Comparison of ENCODE assay signal across 21 cellular contexts in the genomic region with DNA sequence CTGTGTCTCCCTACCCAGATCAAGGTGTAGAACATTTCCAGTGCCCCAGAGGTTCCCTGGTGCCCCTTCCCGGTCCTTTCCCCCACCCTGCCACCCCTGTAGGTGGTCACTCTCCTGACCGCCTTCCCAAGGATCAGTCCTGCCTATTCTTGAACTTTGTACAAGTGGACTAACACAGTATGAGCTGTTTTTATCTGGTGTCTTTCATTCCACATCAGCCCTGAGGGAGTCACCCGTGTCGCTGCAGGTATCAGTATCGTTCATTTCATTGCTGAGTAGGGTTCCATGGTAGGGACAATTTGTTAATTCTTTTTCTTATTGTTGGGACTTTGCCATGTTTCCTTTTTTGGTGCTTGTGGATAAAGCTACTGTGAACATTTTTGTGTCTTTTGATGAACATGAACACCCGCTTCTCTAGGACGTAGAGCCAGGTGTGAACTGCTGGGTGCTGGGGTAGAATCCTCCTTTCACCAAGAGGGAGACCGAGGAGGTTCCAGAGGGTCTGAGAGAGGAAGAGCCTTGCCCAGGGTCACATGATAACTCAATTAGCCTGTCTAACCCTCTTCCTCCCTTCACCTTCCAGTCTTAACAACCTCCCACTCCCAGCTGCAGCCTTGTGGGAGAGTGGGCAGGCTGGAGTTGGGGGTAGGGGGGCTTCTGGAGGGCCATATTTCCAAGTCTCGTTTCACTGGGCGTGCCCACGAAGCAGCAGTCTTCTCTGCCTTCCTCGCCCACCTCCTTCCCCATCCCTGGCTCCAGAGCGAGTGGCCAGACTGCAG. TPM values are rescaled to one million over a fixed set of nuclear protein-coding genes. Genes with fewer than 3 reads are reported as not detected.
"Had no signal": no experiment of that assay in that cellular context is flagged by ENCODE, and none has a peak within 500 bp of the region (broad histone marks: within the 10 kb centered on the region; RNA-seq: fewer than 3 reads in every experiment).

No MANE protein-coding gene starts in this region.

- H3K27ac Mint-ChIP-seq: activated CD8-positive, alpha-beta memory T cell treated with anti-CD3 and anti-CD28 coated beads, Interleukin-2, amount 10 ng/mL, durations not matched to agents 7 days and 5 days; activated naive CD4-positive, alpha-beta T cell treated with anti-CD3 and anti-CD28 coated beads, Interleukin-2, amount 50 U/mL, for 24 hours; activated T-cell treated with anti-CD3 and anti-CD28 coated beads, Interleukin-2, amount 50 U/mL, for 24 hours had no signal

- H3K36me3 Mint-ChIP-seq: activated CD8-positive, alpha-beta memory T cell treated with anti-CD3 and anti-CD28 coated beads, Interleukin-2, amount 10 ng/mL, durations not matched to agents 7 days and 5 days; activated naive CD4-positive, alpha-beta T cell treated with anti-CD3 and anti-CD28 coated beads, Interleukin-2, amount 50 U/mL, for 24 hours; natural killer cell treated with Interleukin-12 subunit alpha and Interleukin-12 subunit beta and Interleukin-15 and Interleukin-18, amount 100 ng/mL, for 72 hours had no signal

- H3K27me3 ChIP-seq: cardiac muscle cell, esophagus muscularis mucosa, right atrium auricular region, upper lobe of right lung had no signal

- H3K36me3 ChIP-seq: cardiac muscle cell, esophagus muscularis mucosa, right atrium auricular region, suprapubic skin, upper lobe of right lung had no signal

- DNase-seq: activated CD4-positive, alpha-beta T cell treated with anti-CD3 and anti-CD28 coated beads, Interleukin-2, amount 50 U/mL, for 4 hours; activated CD4-positive, CD25-positive, alpha-beta regulatory T cell treated with anti-CD3 and anti-CD28 coated beads, Interleukin-2, amount 50 U/mL, for 72 hours; activated CD8-positive, alpha-beta memory T cell treated with anti-CD3 and anti-CD28 coated beads, Interleukin-2, amount 10 ng/mL, durations not matched to agents 7 days and 5 days; activated effector memory CD4-positive, alpha-beta T cell treated with Interleukin-2 at 50 U/mL for 16 hours; activated T-cell treated with anti-CD3 and anti-CD28 coated beads, Interleukin-2, amount 50 U/mL, for 24 hours; hypothalamus; kidney; mesenchymal stem cell; occipital lobe; stimulated activated naive CD8-positive, alpha-beta T cell treated with anti-CD3 and anti-CD28 coated beads, Interleukin-15, Interleukin-2, amounts not matched to agents 100 U/mL and 50 U/mL, for 24 hours; T-helper 9 cell; upper lobe of right lung had no signal

- H3K4me3 Mint-ChIP-seq: activated CD8-positive, alpha-beta memory T cell treated with anti-CD3 and anti-CD28 coated beads, Interleukin-2, amount 10 ng/mL, durations not matched to agents 7 days and 5 days; activated naive CD4-positive, alpha-beta T cell treated with anti-CD3 and anti-CD28 coated beads, Interleukin-2, amount 50 U/mL, for 24 hours; activated T-cell treated with anti-CD3 and anti-CD28 coated beads, Interleukin-2, amount 50 U/mL, for 24 hours; natural killer cell treated with Interleukin-12 subunit alpha and Interleukin-12 subunit beta and Interleukin-15 and Interleukin-18, amount 100 ng/mL, for 72 hours had no signal

- H3K27me3 Mint-ChIP-seq: activated naive CD4-positive, alpha-beta T cell treated with anti-CD3 and anti-CD28 coated beads, Interleukin-2, amount 50 U/mL, for 24 hours; natural killer cell treated with Interleukin-12 subunit alpha and Interleukin-12 subunit beta and Interleukin-15 and Interleukin-18, amount 100 ng/mL, for 72 hours had no signal

- H3K9me3 Mint-ChIP-seq: activated naive CD4-positive, alpha-beta T cell treated with anti-CD3 and anti-CD28 coated beads, Interleukin-2, amount 50 U/mL, for 24 hours; activated T-cell treated with anti-CD3 and anti-CD28 coated beads, Interleukin-2, amount 50 U/mL, for 24 hours; natural killer cell treated with Interleukin-12 subunit alpha and Interleukin-12 subunit beta and Interleukin-15 and Interleukin-18, amount 100 ng/mL, for 72 hours had no signal

- H3K27ac ChIP-seq: cardiac muscle cell, esophagus muscularis mucosa, right atrium auricular region, suprapubic skin, upper lobe of right lung had no signal

- ATAC-seq: activated CD8-positive, alpha-beta memory T cell treated with anti-CD3 and anti-CD28 coated beads, Interleukin-2, amount 10 ng/mL, durations not matched to agents 7 days and 5 days; natural killer cell treated with Interleukin-12 subunit alpha and Interleukin-12 subunit beta and Interleukin-15 and Interleukin-18, amount 100 ng/mL, for 72 hours; stimulated activated naive CD8-positive, alpha-beta T cell treated with anti-CD3 and anti-CD28 coated beads, Interleukin-15, Interleukin-2, amounts not matched to agents 100 U/mL and 50 U/mL, for 24 hours; upper lobe of right lung had no signal

- H3K4me3 ChIP-seq: cardiac muscle cell, esophagus muscularis mucosa, right atrium auricular region, skin epidermis, suprapubic skin, upper lobe of right lung had no signal

- H3K9me3 ChIP-seq: esophagus muscularis mucosa, right atrium auricular region, suprapubic skin, upper lobe of right lung had no signal

RNA-seq across cellular contexts. Expression of gene NODAL, which starts 55.0 kb away (rescaled TPM):
- total RNA-seq: activated CD8-positive, alpha-beta memory T cell treated with anti-CD3 and anti-CD28 coated beads, Interleukin-2, amount 10 ng/mL, durations not matched to agents 7 days and 5 days; esophagus muscularis mucosa; kidney; liver; natural killer cell treated with Interleukin-12 subunit alpha and Interleukin-12 subunit beta and Interleukin-15 and Interleukin-18, amount 100 ng/mL, for 72 hours; posterior vena cava; right atrium auricular region; suprapubic skin; upper lobe of right lung had no signal
